1 cellular context compared by ENCODE assay signal in the genomic region with DNA sequence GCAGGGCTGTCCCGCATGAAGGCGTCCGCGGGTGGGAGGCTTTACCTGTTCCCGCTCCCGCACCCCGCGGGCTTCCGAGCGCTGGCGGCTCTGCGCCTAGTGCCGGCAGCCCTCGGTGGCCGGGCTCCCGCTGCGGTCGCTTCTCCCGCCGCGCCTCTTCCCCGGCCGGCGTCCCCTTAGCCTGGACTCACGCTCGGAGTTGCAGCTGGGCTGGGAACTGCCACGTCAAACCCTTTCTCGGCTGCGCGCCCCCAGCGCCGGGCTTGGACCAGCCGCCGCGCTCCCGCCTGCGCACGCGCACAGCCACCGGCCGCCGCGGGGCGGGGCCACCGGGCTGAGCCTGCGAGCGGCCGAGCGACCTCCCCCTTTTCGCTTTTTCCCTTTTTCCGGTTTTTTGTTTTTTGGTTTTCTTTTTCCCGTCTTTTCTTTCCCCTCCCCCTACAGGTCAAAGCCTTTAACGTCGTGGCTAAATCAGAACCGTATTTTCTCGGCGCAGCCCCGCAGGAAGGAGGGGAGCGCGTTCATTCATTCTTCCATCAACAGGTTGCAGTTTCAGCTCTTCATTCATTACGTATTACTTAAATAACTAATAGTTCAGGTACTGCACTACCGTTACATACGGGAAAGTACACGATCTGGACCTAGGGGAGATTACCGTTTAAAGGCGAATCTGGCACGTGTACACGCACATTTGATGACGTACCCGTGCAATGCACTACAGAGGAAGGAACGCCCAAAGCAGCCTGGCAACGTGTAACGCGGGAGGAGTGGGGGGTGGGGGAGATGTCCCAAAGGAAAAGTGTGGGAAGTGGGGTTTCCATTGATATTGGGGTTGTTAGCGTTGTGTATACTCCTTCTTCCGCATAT.
TF ChIP-seq lines count a peak whose summit lies in the region.

A gene with protein sequence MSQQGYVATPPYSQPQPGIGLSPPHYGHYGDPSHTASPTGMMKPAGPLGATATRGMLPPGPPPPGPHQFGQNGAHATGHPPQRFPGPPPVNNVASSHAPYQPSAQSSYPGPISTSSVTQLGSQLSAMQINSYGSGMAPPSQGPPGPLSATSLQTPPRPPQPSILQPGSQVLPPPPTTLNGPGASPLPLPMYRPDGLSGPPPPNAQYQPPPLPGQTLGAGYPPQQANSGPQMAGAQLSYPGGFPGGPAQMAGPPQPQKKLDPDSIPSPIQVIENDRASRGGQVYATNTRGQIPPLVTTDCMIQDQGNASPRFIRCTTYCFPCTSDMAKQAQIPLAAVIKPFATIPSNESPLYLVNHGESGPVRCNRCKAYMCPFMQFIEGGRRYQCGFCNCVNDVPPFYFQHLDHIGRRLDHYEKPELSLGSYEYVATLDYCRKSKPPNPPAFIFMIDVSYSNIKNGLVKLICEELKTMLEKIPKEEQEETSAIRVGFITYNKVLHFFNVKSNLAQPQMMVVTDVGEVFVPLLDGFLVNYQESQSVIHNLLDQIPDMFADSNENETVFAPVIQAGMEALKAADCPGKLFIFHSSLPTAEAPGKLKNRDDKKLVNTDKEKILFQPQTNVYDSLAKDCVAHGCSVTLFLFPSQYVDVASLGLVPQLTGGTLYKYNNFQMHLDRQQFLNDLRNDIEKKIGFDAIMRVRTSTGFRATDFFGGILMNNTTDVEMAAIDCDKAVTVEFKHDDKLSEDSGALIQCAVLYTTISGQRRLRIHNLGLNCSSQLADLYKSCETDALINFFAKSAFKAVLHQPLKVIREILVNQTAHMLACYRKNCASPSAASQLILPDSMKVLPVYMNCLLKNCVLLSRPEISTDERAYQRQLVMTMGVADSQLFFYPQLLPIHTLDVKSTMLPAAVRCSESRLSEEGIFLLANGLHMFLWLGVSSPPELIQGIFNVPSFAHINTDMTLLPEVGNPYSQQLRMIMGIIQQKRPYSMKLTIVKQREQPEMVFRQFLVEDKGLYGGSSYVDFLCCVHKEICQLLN (minus strand): TSS at position 231 of the 867 bp plus-strand sequence. CDS start 2,430 bp downstream, outside the sequence.

TF ChIP-seq in K562, 482 proteins besides CTCF, POLR2A, EP300 and RAD21 (continued from another document and continues in another):
- TF ChIP-seq, protein P1, sequence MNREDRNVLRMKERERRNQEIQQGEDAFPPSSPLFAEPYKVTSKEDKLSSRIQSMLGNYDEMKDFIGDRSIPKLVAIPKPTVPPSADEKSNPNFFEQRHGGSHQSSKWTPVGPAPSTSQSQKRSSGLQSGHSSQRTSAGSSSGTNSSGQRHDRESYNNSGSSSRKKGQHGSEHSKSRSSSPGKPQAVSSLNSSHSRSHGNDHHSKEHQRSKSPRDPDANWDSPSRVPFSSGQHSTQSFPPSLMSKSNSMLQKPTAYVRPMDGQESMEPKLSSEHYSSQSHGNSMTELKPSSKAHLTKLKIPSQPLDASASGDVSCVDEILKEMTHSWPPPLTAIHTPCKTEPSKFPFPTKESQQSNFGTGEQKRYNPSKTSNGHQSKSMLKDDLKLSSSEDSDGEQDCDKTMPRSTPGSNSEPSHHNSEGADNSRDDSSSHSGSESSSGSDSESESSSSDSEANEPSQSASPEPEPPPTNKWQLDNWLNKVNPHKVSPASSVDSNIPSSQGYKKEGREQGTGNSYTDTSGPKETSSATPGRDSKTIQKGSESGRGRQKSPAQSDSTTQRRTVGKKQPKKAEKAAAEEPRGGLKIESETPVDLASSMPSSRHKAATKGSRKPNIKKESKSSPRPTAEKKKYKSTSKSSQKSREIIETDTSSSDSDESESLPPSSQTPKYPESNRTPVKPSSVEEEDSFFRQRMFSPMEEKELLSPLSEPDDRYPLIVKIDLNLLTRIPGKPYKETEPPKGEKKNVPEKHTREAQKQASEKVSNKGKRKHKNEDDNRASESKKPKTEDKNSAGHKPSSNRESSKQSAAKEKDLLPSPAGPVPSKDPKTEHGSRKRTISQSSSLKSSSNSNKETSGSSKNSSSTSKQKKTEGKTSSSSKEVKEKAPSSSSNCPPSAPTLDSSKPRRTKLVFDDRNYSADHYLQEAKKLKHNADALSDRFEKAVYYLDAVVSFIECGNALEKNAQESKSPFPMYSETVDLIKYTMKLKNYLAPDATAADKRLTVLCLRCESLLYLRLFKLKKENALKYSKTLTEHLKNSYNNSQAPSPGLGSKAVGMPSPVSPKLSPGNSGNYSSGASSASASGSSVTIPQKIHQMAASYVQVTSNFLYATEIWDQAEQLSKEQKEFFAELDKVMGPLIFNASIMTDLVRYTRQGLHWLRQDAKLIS (CRISPR knock-in tag; IDR thresholded peaks at IDR 0.05) = 0 out of 2 replicates have a peak, but pooled peaks have one; percentile 42
- TF ChIP-seq CBX2 (IDR thresholded peaks at IDR 0.05; ENCODE audit: insufficient read depth, low read length, poor library complexity, severe bottlenecking) (no peak), KLF13 (tag; IDR thresholded peaks at IDR 0.05; ENCODE audit: borderline replicate concordance, low read depth) (no peak), ZBTB17 (CRISPR knock-in tag; IDR thresholded peaks at IDR 0.05) (no peak), NFXL1 (CRISPR knock-in tag; IDR thresholded peaks at IDR 0.05) (no peak), GATAD2B (IDR thresholded peaks at IDR 0.05; ENCODE audit: borderline replicate concordance) (no peak), DNMT1 (IDR thresholded peaks at IDR 0.05) (no peak), XRCC3 (IDR thresholded peaks at IDR 0.05) (no peak), PHB (CRISPR knock-in tag; IDR thresholded peaks at IDR 0.05) (no peak), SAFB2 (IDR thresholded peaks at IDR 0.05; ENCODE audit: borderline replicate concordance, low read depth, low read length, severe bottlenecking) (no peak), SMAD1 (IDR thresholded peaks at IDR 0.05; ENCODE audit: low read depth, low read length, partially characterized antibody) (peak; percentile 39), ESRRA (IDR thresholded peaks at IDR 0.05; ENCODE audit: borderline replicate concordance, low read depth) (no peak), ZNF57 (CRISPR knock-in tag; IDR thresholded peaks at IDR 0.05) (no peak)
- TF ChIP-seq, protein P2, sequence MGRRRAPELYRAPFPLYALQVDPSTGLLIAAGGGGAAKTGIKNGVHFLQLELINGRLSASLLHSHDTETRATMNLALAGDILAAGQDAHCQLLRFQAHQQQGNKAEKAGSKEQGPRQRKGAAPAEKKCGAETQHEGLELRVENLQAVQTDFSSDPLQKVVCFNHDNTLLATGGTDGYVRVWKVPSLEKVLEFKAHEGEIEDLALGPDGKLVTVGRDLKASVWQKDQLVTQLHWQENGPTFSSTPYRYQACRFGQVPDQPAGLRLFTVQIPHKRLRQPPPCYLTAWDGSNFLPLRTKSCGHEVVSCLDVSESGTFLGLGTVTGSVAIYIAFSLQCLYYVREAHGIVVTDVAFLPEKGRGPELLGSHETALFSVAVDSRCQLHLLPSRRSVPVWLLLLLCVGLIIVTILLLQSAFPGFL (CRISPR knock-in tag; IDR thresholded peaks at IDR 0.05) = no peak
- TF ChIP-seq, protein P3, sequence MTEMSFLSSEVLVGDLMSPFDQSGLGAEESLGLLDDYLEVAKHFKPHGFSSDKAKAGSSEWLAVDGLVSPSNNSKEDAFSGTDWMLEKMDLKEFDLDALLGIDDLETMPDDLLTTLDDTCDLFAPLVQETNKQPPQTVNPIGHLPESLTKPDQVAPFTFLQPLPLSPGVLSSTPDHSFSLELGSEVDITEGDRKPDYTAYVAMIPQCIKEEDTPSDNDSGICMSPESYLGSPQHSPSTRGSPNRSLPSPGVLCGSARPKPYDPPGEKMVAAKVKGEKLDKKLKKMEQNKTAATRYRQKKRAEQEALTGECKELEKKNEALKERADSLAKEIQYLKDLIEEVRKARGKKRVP (CRISPR knock-in tag; IDR thresholded peaks at IDR 0.05) = no peak
- TF ChIP-seq, protein P4, sequence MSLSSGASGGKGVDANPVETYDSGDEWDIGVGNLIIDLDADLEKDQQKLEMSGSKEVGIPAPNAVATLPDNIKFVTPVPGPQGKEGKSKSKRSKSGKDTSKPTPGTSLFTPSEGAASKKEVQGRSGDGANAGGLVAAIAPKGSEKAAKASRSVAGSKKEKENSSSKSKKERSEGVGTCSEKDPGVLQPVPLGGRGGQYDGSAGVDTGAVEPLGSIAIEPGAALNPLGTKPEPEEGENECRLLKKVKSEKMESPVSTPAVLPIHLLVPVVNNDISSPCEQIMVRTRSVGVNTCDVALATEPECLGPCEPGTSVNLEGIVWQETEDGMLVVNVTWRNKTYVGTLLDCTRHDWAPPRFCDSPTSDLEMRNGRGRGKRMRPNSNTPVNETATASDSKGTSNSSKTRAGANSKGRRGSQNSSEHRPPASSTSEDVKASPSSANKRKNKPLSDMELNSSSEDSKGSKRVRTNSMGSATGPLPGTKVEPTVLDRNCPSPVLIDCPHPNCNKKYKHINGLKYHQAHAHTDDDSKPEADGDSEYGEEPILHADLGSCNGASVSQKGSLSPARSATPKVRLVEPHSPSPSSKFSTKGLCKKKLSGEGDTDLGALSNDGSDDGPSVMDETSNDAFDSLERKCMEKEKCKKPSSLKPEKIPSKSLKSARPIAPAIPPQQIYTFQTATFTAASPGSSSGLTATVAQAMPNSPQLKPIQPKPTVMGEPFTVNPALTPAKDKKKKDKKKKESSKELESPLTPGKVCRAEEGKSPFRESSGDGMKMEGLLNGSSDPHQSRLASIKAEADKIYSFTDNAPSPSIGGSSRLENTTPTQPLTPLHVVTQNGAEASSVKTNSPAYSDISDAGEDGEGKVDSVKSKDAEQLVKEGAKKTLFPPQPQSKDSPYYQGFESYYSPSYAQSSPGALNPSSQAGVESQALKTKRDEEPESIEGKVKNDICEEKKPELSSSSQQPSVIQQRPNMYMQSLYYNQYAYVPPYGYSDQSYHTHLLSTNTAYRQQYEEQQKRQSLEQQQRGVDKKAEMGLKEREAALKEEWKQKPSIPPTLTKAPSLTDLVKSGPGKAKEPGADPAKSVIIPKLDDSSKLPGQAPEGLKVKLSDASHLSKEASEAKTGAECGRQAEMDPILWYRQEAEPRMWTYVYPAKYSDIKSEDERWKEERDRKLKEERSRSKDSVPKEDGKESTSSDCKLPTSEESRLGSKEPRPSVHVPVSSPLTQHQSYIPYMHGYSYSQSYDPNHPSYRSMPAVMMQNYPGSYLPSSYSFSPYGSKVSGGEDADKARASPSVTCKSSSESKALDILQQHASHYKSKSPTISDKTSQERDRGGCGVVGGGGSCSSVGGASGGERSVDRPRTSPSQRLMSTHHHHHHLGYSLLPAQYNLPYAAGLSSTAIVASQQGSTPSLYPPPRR (CRISPR knock-in tag; IDR thresholded peaks at IDR 0.05; ENCODE audit: borderline replicate concordance) = no peak
- TF ChIP-seq, protein P5, sequence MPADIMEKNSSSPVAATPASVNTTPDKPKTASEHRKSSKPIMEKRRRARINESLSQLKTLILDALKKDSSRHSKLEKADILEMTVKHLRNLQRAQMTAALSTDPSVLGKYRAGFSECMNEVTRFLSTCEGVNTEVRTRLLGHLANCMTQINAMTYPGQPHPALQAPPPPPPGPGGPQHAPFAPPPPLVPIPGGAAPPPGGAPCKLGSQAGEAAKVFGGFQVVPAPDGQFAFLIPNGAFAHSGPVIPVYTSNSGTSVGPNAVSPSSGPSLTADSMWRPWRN (IDR thresholded peaks at IDR 0.05; ENCODE audit: low read depth) = no peak
- TF ChIP-seq, protein P6, sequence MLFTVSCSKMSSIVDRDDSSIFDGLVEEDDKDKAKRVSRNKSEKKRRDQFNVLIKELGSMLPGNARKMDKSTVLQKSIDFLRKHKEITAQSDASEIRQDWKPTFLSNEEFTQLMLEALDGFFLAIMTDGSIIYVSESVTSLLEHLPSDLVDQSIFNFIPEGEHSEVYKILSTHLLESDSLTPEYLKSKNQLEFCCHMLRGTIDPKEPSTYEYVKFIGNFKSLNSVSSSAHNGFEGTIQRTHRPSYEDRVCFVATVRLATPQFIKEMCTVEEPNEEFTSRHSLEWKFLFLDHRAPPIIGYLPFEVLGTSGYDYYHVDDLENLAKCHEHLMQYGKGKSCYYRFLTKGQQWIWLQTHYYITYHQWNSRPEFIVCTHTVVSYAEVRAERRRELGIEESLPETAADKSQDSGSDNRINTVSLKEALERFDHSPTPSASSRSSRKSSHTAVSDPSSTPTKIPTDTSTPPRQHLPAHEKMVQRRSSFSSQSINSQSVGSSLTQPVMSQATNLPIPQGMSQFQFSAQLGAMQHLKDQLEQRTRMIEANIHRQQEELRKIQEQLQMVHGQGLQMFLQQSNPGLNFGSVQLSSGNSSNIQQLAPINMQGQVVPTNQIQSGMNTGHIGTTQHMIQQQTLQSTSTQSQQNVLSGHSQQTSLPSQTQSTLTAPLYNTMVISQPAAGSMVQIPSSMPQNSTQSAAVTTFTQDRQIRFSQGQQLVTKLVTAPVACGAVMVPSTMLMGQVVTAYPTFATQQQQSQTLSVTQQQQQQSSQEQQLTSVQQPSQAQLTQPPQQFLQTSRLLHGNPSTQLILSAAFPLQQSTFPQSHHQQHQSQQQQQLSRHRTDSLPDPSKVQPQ (CRISPR knock-in tag; IDR thresholded peaks at IDR 0.05; ENCODE audit: borderline replicate concordance) = no peak
- TF ChIP-seq, protein P7, sequence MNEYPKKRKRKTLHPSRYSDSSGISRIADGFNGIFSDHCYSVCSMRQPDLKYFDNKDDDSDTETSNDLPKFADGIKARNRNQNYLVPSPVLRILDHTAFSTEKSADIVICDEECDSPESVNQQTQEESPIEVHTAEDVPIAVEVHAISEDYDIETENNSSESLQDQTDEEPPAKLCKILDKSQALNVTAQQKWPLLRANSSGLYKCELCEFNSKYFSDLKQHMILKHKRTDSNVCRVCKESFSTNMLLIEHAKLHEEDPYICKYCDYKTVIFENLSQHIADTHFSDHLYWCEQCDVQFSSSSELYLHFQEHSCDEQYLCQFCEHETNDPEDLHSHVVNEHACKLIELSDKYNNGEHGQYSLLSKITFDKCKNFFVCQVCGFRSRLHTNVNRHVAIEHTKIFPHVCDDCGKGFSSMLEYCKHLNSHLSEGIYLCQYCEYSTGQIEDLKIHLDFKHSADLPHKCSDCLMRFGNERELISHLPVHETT (CRISPR knock-in tag; conservative IDR thresholded peaks at IDR 0.05 in 1 of 2, IDR thresholded peaks at IDR 0.05 in 1 of 2) = no peak
- TF ChIP-seq, protein P8, sequence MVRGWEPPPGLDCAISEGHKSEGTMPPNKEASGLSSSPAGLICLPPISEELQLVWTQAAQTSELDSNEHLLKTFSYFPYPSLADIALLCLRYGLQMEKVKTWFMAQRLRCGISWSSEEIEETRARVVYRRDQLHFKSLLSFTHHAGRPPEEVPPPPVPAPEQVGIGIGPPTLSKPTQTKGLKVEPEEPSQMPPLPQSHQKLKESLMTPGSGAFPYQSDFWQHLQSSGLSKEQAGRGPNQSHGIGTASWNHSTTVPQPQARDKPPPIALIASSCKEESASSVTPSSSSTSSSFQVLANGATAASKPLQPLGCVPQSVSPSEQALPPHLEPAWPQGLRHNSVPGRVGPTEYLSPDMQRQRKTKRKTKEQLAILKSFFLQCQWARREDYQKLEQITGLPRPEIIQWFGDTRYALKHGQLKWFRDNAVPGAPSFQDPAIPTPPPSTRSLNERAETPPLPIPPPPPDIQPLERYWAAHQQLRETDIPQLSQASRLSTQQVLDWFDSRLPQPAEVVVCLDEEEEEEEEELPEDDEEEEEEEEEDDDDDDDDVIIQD (CRISPR knock-in tag; IDR thresholded peaks at IDR 0.05) = no peak
